In the genomic region with DNA sequence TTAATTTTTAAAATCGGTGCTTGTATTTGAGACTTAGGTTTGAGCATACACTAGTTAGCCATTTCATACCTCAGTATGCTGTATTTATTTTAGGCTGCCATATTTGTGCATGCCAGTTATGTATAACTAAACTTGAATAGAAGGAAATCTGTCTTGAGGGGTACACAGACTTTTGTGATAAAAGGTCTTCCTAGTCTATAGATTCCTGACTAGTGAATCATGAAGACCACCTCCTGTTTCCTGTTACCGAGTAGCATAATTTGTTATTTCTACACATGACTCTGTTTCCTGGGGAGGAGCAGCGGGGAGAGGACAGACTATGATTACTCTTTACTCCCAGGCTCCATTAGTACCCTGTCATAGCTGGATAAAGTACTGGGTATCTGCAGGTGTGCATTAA, we compare ENCODE assay signal across 22 cellular contexts.
DNase-seq lines count a peak whose midpoint lies in the region; ATAC-seq and TF ChIP-seq lines count a peak whose summit lies in the region.
"Had no signal": no experiment of that assay in that cellular context is flagged by ENCODE, and none has a peak within 500 bp of the region (broad histone marks: within the 10 kb centered on the region; RNA-seq: fewer than 3 reads in every experiment).

No MANE protein-coding gene starts in this region.

- H3K27ac ChIP-seq in A673 (ENCODE audit: low read depth, low read length, poor library complexity, severe bottlenecking) (no peak overlapping the region), osteoblast (ENCODE audit: low read depth, low read length) (no peak overlapping the region)
- H3K27ac ChIP-seq: A549 had no signal

- intact Hi-C loops in A673 (cut with micrococcal nuclease; ENCODE audit: unreplicated experiment): no loop called here

- no peaks in the 10 kb centered on the region for H4K20me1 ChIP-seq in osteoblast (ENCODE audit: insufficient read depth, low read length)

- no peak overlapping the region for H3K4me3 Mint-ChIP-seq in T-helper 2 cell treated with Interferon-gamma antibody and Interleukin-4, amounts not matched to agents 5 μg/mL and 100 μg/mL, for 36 hours
- H3K4me3 Mint-ChIP-seq: GM23338, T-cell had no signal

- H3K27me3 ChIP-seq in A673 (replicated peaks; ENCODE audit: insufficient read depth, low read depth, low read length, poor library complexity): no peaks in the 10 kb centered on the region
- H3K27me3 ChIP-seq in osteoblast (ENCODE audit: insufficient read depth, low read length): no peaks in the 10 kb centered on the region
- H3K27me3 ChIP-seq: BE2C had no signal

- H3K4me1 ChIP-seq in A673 (ENCODE audit: insufficient read depth, low read length, poor library complexity, severe bottlenecking) (peaks cover 21% of the 10 kb centered on the region), osteoblast (ENCODE audit: insufficient read depth, low read length) (peaks cover 8% of the 10 kb centered on the region)
- H3K4me1 ChIP-seq: A549 had no signal

- peaks cover 7% of the 10 kb centered on the region for H3K27me3 Mint-ChIP-seq in T-helper 2 cell treated with Interferon-gamma antibody and Interleukin-4, amounts not matched to agents 5 μg/mL and 100 μg/mL, for 36 hours (ENCODE audit: low read depth)
- H3K27me3 Mint-ChIP-seq: T-cell had no signal

- H3K4me1 Mint-ChIP-seq in T-helper 2 cell treated with Interferon-gamma antibody and Interleukin-4, amounts not matched to agents 5 μg/mL and 100 μg/mL, for 36 hours (ENCODE audit: low read depth): no peaks in the 10 kb centered on the region
- H3K4me1 Mint-ChIP-seq: T-cell had no signal

- no TSS peak for BruUV-seq in A673 (replicated peaks; lab: Mats Ljungman, UMichigan)

- H3K9me3 ChIP-seq in A673 (ENCODE audit: low read depth, low read length, poor library complexity, severe bottlenecking): no peaks in the 10 kb centered on the region
- H3K9me3 ChIP-seq in osteoblast (ENCODE audit: low read depth, low read length): no peaks in the 10 kb centered on the region
- H3K9me3 ChIP-seq: A549, BE2C had no signal

- H3K27ac Mint-ChIP-seq in T-helper 2 cell treated with Interferon-gamma antibody and Interleukin-4, amounts not matched to agents 5 μg/mL and 100 μg/mL, for 36 hours: no peak overlapping the region
- H3K27ac Mint-ChIP-seq: GM23338, T-cell had no signal

- no peak overlapping the region for H3K4me2 ChIP-seq in osteoblast (ENCODE audit: insufficient read depth, low read length)
- H3K4me2 ChIP-seq: A549, GM23338 had no signal

- TF ChIP-seq CTCF in A673 (conservative IDR thresholded peaks at IDR 0.05; ENCODE audit: low read depth, low read length) (no peak), astrocyte of the spinal cord (IDR thresholded peaks at IDR 0.05; ENCODE audit: low read depth, low read length) (no peak), osteoblast (IDR thresholded peaks at IDR 0.05; ENCODE audit: extremely low read depth, low read depth, low read length) (no peak)

- H3K4me3 ChIP-seq in A673 (ENCODE audit: low read depth, low read length, poor library complexity, severe bottlenecking) (no peak overlapping the region), astrocyte of the spinal cord (ENCODE audit: low read depth, low read length) (no peak overlapping the region), osteoblast (ENCODE audit: insufficient read depth, low read length) (no peak overlapping the region)
- H3K4me3 ChIP-seq: A549, GM23338 had no signal

- CTCF ChIA-PET in A673 (lab: Charles Lee): no interaction called here

- no peaks in the 10 kb centered on the region for H3K36me3 Mint-ChIP-seq in T-helper 2 cell treated with Interferon-gamma antibody and Interleukin-4, amounts not matched to agents 5 μg/mL and 100 μg/mL, for 36 hours (ENCODE audit: low read depth)
- H3K36me3 Mint-ChIP-seq: T-cell had no signal

- POLR2A ChIA-PET in A673 (lab: Charles Lee; ENCODE audit: low non-redundant PET): no interaction called here

- ATAC-seq in HG03175 (IDR thresholded peaks at IDR 0.05; ENCODE audit: unreplicated experiment): no peak
- ATAC-seq: A549, GM23338, HepG2, Panc1, T-cell had no signal

- H3K9me3 Mint-ChIP-seq in T-helper 2 cell treated with Interferon-gamma antibody and Interleukin-4, amounts not matched to agents 5 μg/mL and 100 μg/mL, for 36 hours: no peaks in the 10 kb centered on the region
- H3K9me3 Mint-ChIP-seq: GM23338, T-cell had no signal

- H2AFZ ChIP-seq in osteoblast (ENCODE audit: low read length): peak overlapping the region; percentile 6
- H2AFZ ChIP-seq: GM23338 had no signal

- no peaks in the 10 kb centered on the region for H3K36me3 ChIP-seq in A673 (ENCODE audit: insufficient read depth, low read length, poor library complexity, severe bottlenecking)
- no peaks in the 10 kb centered on the region for H3K36me3 ChIP-seq in osteoblast (ENCODE audit: insufficient read depth, low read length)
- H3K36me3 ChIP-seq: BE2C had no signal

- no peaks in the 10 kb centered on the region for H3K79me2 ChIP-seq in osteoblast (ENCODE audit: insufficient read depth, low read length)

- peak; percentile 60 for DNase-seq in A673 (ENCODE audit: low spot score)
- peak; percentile 77 for DNase-seq in HT1080 (ENCODE audit: low read depth)
- DNase-seq in astrocyte of the spinal cord (ENCODE audit: low read depth, low spot score): peak; percentile 23
- no peak for DNase-seq in osteoblast (ENCODE audit: insufficient read length, low spot score, missing footprints)
- DNase-seq in HT-29 (ENCODE audit: low spot score): no peak
- DNase-seq in T-helper 2 cell treated with Interferon-gamma antibody and Interleukin-4, amounts not matched to agents 5 μg/mL and 100 μg/mL, for 36 hours (ENCODE audit: low spot score): no peak
- DNase-seq: BE2C; DMS79; HCEC 1CT; KBM-7; NCI-H1092; NCI-H1436 treated with DMSO at 0.1 percent for 48 hours; NCI-H1930; NCI-H774; NK-92 treated with Interleukin-12 subunit alpha and Interleukin-12 subunit beta, amount 100 ng/mL, for 24 hours; SIG-M5; T-cell had no signal

- in situ Hi-C loops in astrocyte of the spinal cord (cut with HindIII; ENCODE audit: low sequenced_read_pairs): no loop called here

Comparison
In these comparisons a context has a peak if more than half of its experiments do, and no peak if none do; other contexts are left out.
1. DNase-seq: peak in A673 (single experiment), HT1080 (single experiment) and astrocyte of the spinal cord (single experiment); none in osteoblast (single experiment), HT-29 (single experiment) and T-helper 2 cell treated with Interferon-gamma antibody and Interleukin-4, amounts not matched to agents 5 μg/mL and 100 μg/mL, for 36 hours (single experiment).